ENCODE assay signal across 1 cellular context in genomic region chr12:105641742-105642141, GRCh38.
TF ChIP-seq lines count a peak whose summit lies in the region.

No MANE protein-coding gene starts in this region.

TF ChIP-seq in H1, 55 proteins besides CTCF, POLR2A, EP300 and RAD21 (continued from another document):
- TF ChIP-seq GTF2F1 (IDR thresholded peaks at IDR 0.05; ENCODE audit: borderline replicate concordance, low read depth, low read length) (no peak), FOSL1 (IDR thresholded peaks at IDR 0.05; ENCODE audit: insufficient read depth, low read depth, low read length) (no peak), TAF1 (IDR thresholded peaks at IDR 0.05; ENCODE audit: low read depth, low read length) (no peak), CBX5 (IDR thresholded peaks at IDR 0.05; ENCODE audit: low read depth, low read length) (no peak), CBX8 (IDR thresholded peaks at IDR 0.05; ENCODE audit: borderline replicate concordance, low read depth, low read length) (no peak), RFX5 (IDR thresholded peaks at IDR 0.05; ENCODE audit: borderline replicate concordance, low read depth, low read length) (no peak), HDAC2 (IDR thresholded peaks at IDR 0.05; ENCODE audit: borderline replicate concordance in 1 of 2, low read depth in 2 of 2, low read length in 2 of 2) (no peak), SRF (IDR thresholded peaks at IDR 0.05; ENCODE audit: low read depth, low read length) (no peak), NRF1 (IDR thresholded peaks at IDR 0.05; ENCODE audit: low read depth, low read length) (no peak), KDM1A (IDR thresholded peaks at IDR 0.05; ENCODE audit: borderline replicate concordance, low read length) (no peak), CHD2 (IDR thresholded peaks at IDR 0.05; ENCODE audit: low read length) (no peak)
